ENCODE assay signal across 23 cellular contexts in the genomic region with DNA sequence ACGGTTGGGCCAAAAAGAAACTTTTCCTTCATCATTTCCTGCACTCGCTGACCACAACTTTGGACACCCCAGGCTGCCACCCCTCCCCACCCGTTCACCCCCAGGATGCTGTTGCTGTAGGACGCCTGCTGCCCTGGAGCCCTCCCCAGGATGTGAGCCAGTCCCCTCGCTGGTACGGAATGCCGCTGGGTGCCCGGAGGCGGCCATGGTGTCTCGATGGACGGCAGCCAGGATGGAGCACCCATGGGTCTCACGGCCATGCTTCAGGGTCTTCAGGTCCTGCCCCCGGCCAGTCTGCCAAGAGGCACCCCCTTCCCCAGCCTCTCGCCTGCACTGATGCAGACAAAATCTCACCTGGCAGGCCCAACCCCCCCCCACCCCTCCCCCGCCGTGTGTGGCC. TPM values are rescaled to one million over a fixed set of nuclear protein-coding genes. Genes with fewer than 3 reads are reported as not detected.
DNase-seq lines count a peak whose midpoint lies in the region; ATAC-seq, FAIRE-seq and TF ChIP-seq lines count a peak whose summit lies in the region.
"Had no signal": no experiment of that assay in that cellular context is flagged by ENCODE, and none has a peak within 500 bp of the region (broad histone marks: within the 10 kb centered on the region; RNA-seq: fewer than 3 reads in every experiment).

No MANE protein-coding gene starts in this region.

- H3K27ac ChIP-seq in HepG2 (ENCODE audit: extremely low read length, insufficient read depth, low read length) (no peak overlapping the region), right lobe of liver (no peak overlapping the region), astrocyte (ENCODE audit: low read depth, low read length) (no peak overlapping the region)
- H3K27ac ChIP-seq: HL-60, SK-N-MC had no signal

- no peak overlapping the region for H2AFZ ChIP-seq in HepG2 (ENCODE audit: low read length)
- H2AFZ ChIP-seq in astrocyte (ENCODE audit: low read depth, low read length), result no peak overlapping the region

- H3K79me2 ChIP-seq in HepG2 (ENCODE audit: insufficient read depth, low read length), result no peaks in the 10 kb centered on the region
- no peaks in the 10 kb centered on the region for H3K79me2 ChIP-seq in astrocyte (ENCODE audit: insufficient read depth, low read length)

- H3K4me2 ChIP-seq in HepG2 (ENCODE audit: low read depth, low read length) (no peak overlapping the region), astrocyte (ENCODE audit: low read length) (no peak overlapping the region)

- no peak for TF ChIP-seq POLR2A in HepG2 (IDR thresholded peaks at IDR 0.05; ENCODE audit: insufficient read depth in 1 of 2, low read depth in 2 of 2, low read length in 2 of 2)
- TF ChIP-seq POLR2A in right lobe of liver (IDR thresholded peaks at IDR 0.05), result no peak

- no peaks in the 10 kb centered on the region for H4K20me1 ChIP-seq in HepG2 (ENCODE audit: insufficient read depth, low read length)
- peaks cover 4% of the 10 kb centered on the region for H4K20me1 ChIP-seq in astrocyte (ENCODE audit: insufficient read depth, low read length)

- DNase-seq in HepG2 (ENCODE audit: low spot score) (no peak), right lobe of liver (no peak), astrocyte (ENCODE audit: low read depth) (no peak), HAP-1 (ENCODE audit: low spot score in 2 of 2) (no peak), C1 segment of cervical spinal cord (lab: John Stamatoyannopoulos, UW) (no peak), NK-92 (lab: John Stamatoyannopoulos, UW; ENCODE audit: unreplicated experiment) (no peak)
- DNase-seq: 8988T; BE2C; CD8-positive, alpha-beta T cell; DMS79; Kasumi-1; MM.1S; NCI-H1092; NCI-H1436 treated with DMSO at 0.1 percent for 48 hours; NCI-H2029; NCI-H345; NCI-H524 treated with DMSO at 0.1 percent for 48 hours; SHP77 had no signal

- peaks cover 7% of the 10 kb centered on the region for H3K4me1 ChIP-seq in HepG2 (ENCODE audit: insufficient read depth, low read length)
- peaks cover 0 to 6% (median 0%) of the 10 kb centered on the region in 4 donors for H3K4me1 ChIP-seq in right lobe of liver
- H3K4me1 ChIP-seq in astrocyte (ENCODE audit: insufficient read depth, low read length), result no peaks in the 10 kb centered on the region
- H3K4me1 ChIP-seq in HAP-1, result 0 out of 2 replicates have a peak, but pooled peaks cover 5% of the 10 kb centered on the region
- H3K4me1 ChIP-seq: BE2C had no signal

- no peaks in the 10 kb centered on the region for H3K9me3 ChIP-seq in HepG2 (ENCODE audit: low read length)
- H3K9me3 ChIP-seq in right lobe of liver, result no peaks in the 10 kb centered on the region
- no peaks in the 10 kb centered on the region for H3K9me3 ChIP-seq in astrocyte (ENCODE audit: insufficient read depth, low read depth, low read length)
- no peaks in the 10 kb centered on the region for H3K9me3 ChIP-seq in HAP-1
- H3K9me3 ChIP-seq: BE2C had no signal

- H3K4me3 ChIP-seq in HepG2 (replicated peaks in 1 of 3; ENCODE audit: insufficient read depth in 1 of 3, low read depth in 2 of 3, low read length in 3 of 3) (no peak overlapping the region), right lobe of liver (no peak overlapping the region), astrocyte (ENCODE audit: insufficient read depth, low read depth, low read length) (no peak overlapping the region), HAP-1 (no peak overlapping the region)
- H3K4me3 ChIP-seq: SK-N-MC had no signal

- H3K27me3 ChIP-seq in HepG2 (ENCODE audit: control insufficient read depth in 1 of 2, insufficient read depth in 2 of 2, low read length in 2 of 2) (no peaks in the 10 kb centered on the region), right lobe of liver (no peaks in the 10 kb centered on the region), astrocyte (ENCODE audit: insufficient read depth, low read length) (no peaks in the 10 kb centered on the region), HAP-1 (ENCODE audit: low read depth) (no peaks in the 10 kb centered on the region)
- H3K27me3 ChIP-seq: BE2C had no signal

- no peak overlapping the region for H3K27ac Mint-ChIP-seq in astrocyte (ENCODE audit: unreplicated experiment)
- H3K27ac Mint-ChIP-seq: CD8-positive, alpha-beta T cell had no signal

- WGBS in HepG2 (ENCODE audit: low lambda C conversion rate), result 92% methylated on average over 11 of the region's 16 CpGs
- WGBS in right lobe of liver (ENCODE audit: insufficient coverage, low coverage, low lambda C conversion rate, missing lambda C conversion rate), result 89% methylated on average over 9 of the region's 16 CpGs

- CTCF ChIA-PET in HepG2 (lab: Yijun Ruan, JAX; ENCODE audit: low intra/inter-chr PET ratio, low total read pairs), result no interaction called here

- BruUV-seq in HepG2 (replicated peaks; lab: Mats Ljungman, UMichigan), result TSS peak; percentile 73

- H3K36me3 ChIP-seq in HepG2 (replicated peaks in 1 of 2; ENCODE audit: control insufficient read depth in 1 of 2, insufficient read depth in 2 of 2, low read length in 2 of 2) (peaks cover 14 to 15% of the 10 kb centered on the region in 2 experiments; a peak in 4 of 5 replicates), right lobe of liver (peaks cover 0 to 19% (median 3%) of the 10 kb centered on the region in 4 donors), astrocyte (ENCODE audit: insufficient read depth, low read length) (peaks cover 3% of the 10 kb centered on the region), HAP-1 (replicated peaks) (peaks cover 12% of the 10 kb centered on the region)

- peaks cover 2% of the 10 kb centered on the region for H3K36me3 Mint-ChIP-seq in astrocyte (ENCODE audit: low read depth, unreplicated experiment)
- H3K36me3 Mint-ChIP-seq: IgD-negative memory B cell had no signal

- FAIRE-seq in HepG2 (lab: Jason Lieb, UNC) (no peak), astrocyte (lab: Jason Lieb, UNC) (no peak)
- FAIRE-seq: D721Med, HTR-8/SVneo had no signal

- no peaks in the 10 kb centered on the region for H3K9me3 Mint-ChIP-seq in astrocyte (ENCODE audit: unreplicated experiment)
- H3K9me3 Mint-ChIP-seq: CD8-positive, alpha-beta T cell; IgD-negative memory B cell had no signal

- intact Hi-C loops in HepG2 (cut with micrococcal nuclease; ENCODE audit: unreplicated experiment), result loop anchor here (5.0 kb wide), 1 partner anchor 142 kb away; no protein-coding TSS in a partner anchor
- intact Hi-C loops in right lobe of liver (cut with DNase I), result no loop called here

- no peak for TF ChIP-seq CTCF in HepG2 (CRISPR knock-in tag; IDR thresholded peaks at IDR 0.05)
- TF ChIP-seq CTCF in right lobe of liver (IDR thresholded peaks at IDR 0.05), result no peak
- no peak for TF ChIP-seq CTCF in astrocyte (IDR thresholded peaks at IDR 0.05; ENCODE audit: insufficient read depth, low read depth, low read length)

- POLR2A ChIA-PET in HepG2 (lab: Yijun Ruan, JAX), result no interaction called here

- peak overlapping the region; percentile 34 for H3K4me3 Mint-ChIP-seq in astrocyte (ENCODE audit: unreplicated experiment)
- H3K4me3 Mint-ChIP-seq: CD8-positive, alpha-beta T cell had no signal

- H3K9ac ChIP-seq in HepG2 (ENCODE audit: insufficient read depth, low read depth, low read length), result no peak overlapping the region
- no peak overlapping the region for H3K9ac ChIP-seq in astrocyte (ENCODE audit: low read length)

- H3K27me3 Mint-ChIP-seq in astrocyte (ENCODE audit: low read depth, unreplicated experiment), result peaks cover 2% of the 10 kb centered on the region

- ATAC-seq in HepG2, result no peak
- ATAC-seq in right lobe of liver, result no peak
- ATAC-seq: CD8-positive, alpha-beta T cell had no signal

- TF ChIP-seq EP300 in HepG2 (IDR thresholded peaks at IDR 0.05; ENCODE audit: low read depth in 2 of 2, low read length in 2 of 2) (no peak), HepG2 (CRISPR knock-in tag; IDR thresholded peaks at IDR 0.05; ENCODE audit: borderline replicate concordance) (no peak)

- no peaks in the 10 kb centered on the region for H3K4me1 Mint-ChIP-seq in astrocyte (ENCODE audit: low read depth, unreplicated experiment)

- in situ Hi-C loops in HepG2 (cut with HindIII; ENCODE audit: extremely low pct_ligation_motif_present, low pct_unique_long_range_greater_than_20kb), result no loop called here
- in situ Hi-C loops in HAP-1 (cut with MboI; ENCODE audit: low sequenced_read_pairs), result no loop called here

- TF ChIP-seq RAD21 in HepG2 (CRISPR knock-in tag; IDR thresholded peaks at IDR 0.05), result no peak

RNA-seq across cellular contexts. Expression of a gene that starts 15.4 kb away (rescaled TPM):
- total RNA-seq in HepG2 (2016; rRNA removed; fragmentation: Illumina TruSeq; extraction: Trizol), result 29.7 and 53.8 TPM in 2 replicates
- total RNA-seq in HepG2 (2016; cell fraction: cytosol; rRNA removed; fragmentation: Illumina TruSeq; extraction: Trizol; ENCODE audit: low read depth), result 40.6 and 41.0 TPM in 2 replicates
- 26.8 and 56.3 TPM in 2 replicates for total RNA-seq in HepG2 (2016; cell fraction: insoluble cytoplasmic fraction; rRNA removed; fragmentation: Illumina TruSeq; extraction: Trizol)
- 85.2 and 87.4 TPM in 2 replicates for total RNA-seq in HepG2 (2016; cell fraction: membrane; rRNA removed; fragmentation: Illumina TruSeq; extraction: Trizol)
- 39.2 and 46.8 TPM in 2 replicates for total RNA-seq in HepG2 (2016; cell fraction: nucleus; rRNA removed; fragmentation: Illumina TruSeq; extraction: Trizol)
- polyA plus RNA-seq in HepG2 (2011; rRNA removed), result 72.5 and 88.4 TPM in 2 replicates
- polyA plus RNA-seq in HepG2 (2011; cell fraction: cytosol; rRNA removed), result 33.8 and 56.1 TPM in 2 replicates
- 380 and 522 TPM in 2 replicates for polyA plus RNA-seq in HepG2 (2011; cell fraction: nucleus; rRNA removed)
- 38.6 and 40.4 TPM in 2 replicates for polyA plus RNA-seq in HepG2 (2012)
- 39.6 and 47.2 TPM in 2 replicates for polyA plus RNA-seq in HepG2 (2016; cell fraction: cytosol; fragmentation: Illumina TruSeq; extraction: Trizol; ENCODE audit: low read depth)
- 36.1 and 45.7 TPM in 2 replicates for polyA plus RNA-seq in HepG2 (2016; cell fraction: insoluble cytoplasmic fraction; fragmentation: Illumina TruSeq; extraction: Trizol; ENCODE audit: low read depth)
- 79.1 and 81.2 TPM in 2 replicates for polyA plus RNA-seq in HepG2 (2016; cell fraction: membrane; fragmentation: Illumina TruSeq; extraction: Trizol; ENCODE audit: low read depth)
- polyA plus RNA-seq in HepG2 (2016; cell fraction: nucleus; fragmentation: Illumina TruSeq; extraction: Trizol; ENCODE audit: insufficient read depth, low read depth), result 157 TPM in 2 replicates
- polyA minus RNA-seq in HepG2 (2011; rRNA and poly(A)+ RNA removed; ENCODE audit: low replicate concordance), result 51.2 and 83.6 TPM in 2 replicates
- polyA minus RNA-seq in HepG2 (2011; cell fraction: cytosol; rRNA and poly(A)+ RNA removed), result 23.6 and 25.2 TPM in 2 replicates
- 18.2 and 21.2 TPM in 2 replicates for polyA minus RNA-seq in HepG2 (2011; cell fraction: nucleus; rRNA and poly(A)+ RNA removed)
- total RNA-seq in right lobe of liver, result 10 to 100 TPM; 14.4 to 35.2 (median 22.6) TPM
- total RNA-seq in astrocyte, result 60.8 and 64.1 TPM in 2 replicates

RNA-seq across cellular contexts. Expression of a gene that starts 20.3 kb away (rescaled TPM):
- total RNA-seq in HepG2 (2016; rRNA removed; fragmentation: Illumina TruSeq; extraction: Trizol) (2.0 and 3.5 TPM in 2 replicates), right lobe of liver (1 to 10 TPM; 1.8 to 5.3 (median 2.7) TPM), astrocyte (3.7 and 5.7 TPM in 2 replicates)
- total RNA-seq in HepG2 (2016; cell fraction: cytosol; rRNA removed; fragmentation: Illumina TruSeq; extraction: Trizol; ENCODE audit: low read depth), result 0.79 and 0.81 TPM in 2 replicates
- total RNA-seq in HepG2 (2016; cell fraction: insoluble cytoplasmic fraction; rRNA removed; fragmentation: Illumina TruSeq; extraction: Trizol), result 1.7 and 3.1 TPM in 2 replicates
- total RNA-seq in HepG2 (2016; cell fraction: membrane; rRNA removed; fragmentation: Illumina TruSeq; extraction: Trizol), result 1.7 and 2.1 TPM in 2 replicates
- total RNA-seq in HepG2 (2016; cell fraction: nucleus; rRNA removed; fragmentation: Illumina TruSeq; extraction: Trizol), result 1.5 and 1.9 TPM in 2 replicates
- 0.95 and 1.4 TPM in 2 replicates for polyA plus RNA-seq in HepG2 (2011; rRNA removed)
- 0.94 and 1.7 TPM in 2 replicates for polyA plus RNA-seq in HepG2 (2011; cell fraction: cytosol; rRNA removed)
- polyA plus RNA-seq in HepG2 (2011; cell fraction: nucleus; rRNA removed), result 6.4 and 7.8 TPM in 2 replicates
- polyA plus RNA-seq in HepG2 (2012), result 1.3 and 1.7 TPM in 2 replicates
- polyA plus RNA-seq in HepG2 (2016; cell fraction: cytosol; fragmentation: Illumina TruSeq; extraction: Trizol; ENCODE audit: low read depth), result 0.68 TPM in 2 replicates
- 2.8 and 3.5 TPM in 2 replicates for polyA plus RNA-seq in HepG2 (2016; cell fraction: insoluble cytoplasmic fraction; fragmentation: Illumina TruSeq; extraction: Trizol; ENCODE audit: low read depth)
- 1.1 and 1.4 TPM in 2 replicates for polyA plus RNA-seq in HepG2 (2016; cell fraction: membrane; fragmentation: Illumina TruSeq; extraction: Trizol; ENCODE audit: low read depth)
- polyA plus RNA-seq in HepG2 (2016; cell fraction: nucleus; fragmentation: Illumina TruSeq; extraction: Trizol; ENCODE audit: insufficient read depth, low read depth), result 5.0 and 6.1 TPM in 2 replicates
- 2.1 and 3.8 TPM in 2 replicates for polyA minus RNA-seq in HepG2 (2011; rRNA and poly(A)+ RNA removed; ENCODE audit: low replicate concordance)
- polyA minus RNA-seq in HepG2 (2011; cell fraction: cytosol; rRNA and poly(A)+ RNA removed), result 1.3 and 1.6 TPM in 2 replicates
- 2.3 and 2.6 TPM in 2 replicates for polyA minus RNA-seq in HepG2 (2011; cell fraction: nucleus; rRNA and poly(A)+ RNA removed)

RNA-seq across cellular contexts. Expression of a gene that starts 20.3 kb away (rescaled TPM):
- 10.8 and 13.7 TPM in 2 replicates for total RNA-seq in HepG2 (2016; rRNA removed; fragmentation: Illumina TruSeq; extraction: Trizol)
- 4.4 and 5.1 TPM in 2 replicates for total RNA-seq in HepG2 (2016; cell fraction: cytosol; rRNA removed; fragmentation: Illumina TruSeq; extraction: Trizol; ENCODE audit: low read depth)
- 9.1 and 12.6 TPM in 2 replicates for total RNA-seq in HepG2 (2016; cell fraction: insoluble cytoplasmic fraction; rRNA removed; fragmentation: Illumina TruSeq; extraction: Trizol)
- 10.1 and 10.7 TPM in 2 replicates for total RNA-seq in HepG2 (2016; cell fraction: membrane; rRNA removed; fragmentation: Illumina TruSeq; extraction: Trizol)
- total RNA-seq in HepG2 (2016; cell fraction: nucleus; rRNA removed; fragmentation: Illumina TruSeq; extraction: Trizol), result 24.2 and 31.8 TPM in 2 replicates
- 10.7 and 12.8 TPM in 2 replicates for polyA plus RNA-seq in HepG2 (2011; rRNA removed)
- polyA plus RNA-seq in HepG2 (2011; cell fraction: cytosol; rRNA removed), result 7.6 and 8.7 TPM in 2 replicates
- polyA plus RNA-seq in HepG2 (2011; cell fraction: nucleus; rRNA removed), result 43.5 and 55.3 TPM in 2 replicates
- polyA plus RNA-seq in HepG2 (2012), result 21.8 and 32.2 TPM in 2 replicates
- 5.1 and 6.4 TPM in 2 replicates for polyA plus RNA-seq in HepG2 (2016; cell fraction: cytosol; fragmentation: Illumina TruSeq; extraction: Trizol; ENCODE audit: low read depth)
- polyA plus RNA-seq in HepG2 (2016; cell fraction: insoluble cytoplasmic fraction; fragmentation: Illumina TruSeq; extraction: Trizol; ENCODE audit: low read depth), result 10.3 and 13.4 TPM in 2 replicates
- 11.5 and 11.6 TPM in 2 replicates for polyA plus RNA-seq in HepG2 (2016; cell fraction: membrane; fragmentation: Illumina TruSeq; extraction: Trizol; ENCODE audit: low read depth)
- polyA plus RNA-seq in HepG2 (2016; cell fraction: nucleus; fragmentation: Illumina TruSeq; extraction: Trizol; ENCODE audit: insufficient read depth, low read depth), result 69.4 and 71.5 TPM in 2 replicates
- polyA minus RNA-seq in HepG2 (2011; rRNA and poly(A)+ RNA removed; ENCODE audit: low replicate concordance), result 14.8 and 32.0 TPM in 2 replicates
- polyA minus RNA-seq in HepG2 (2011; cell fraction: cytosol; rRNA and poly(A)+ RNA removed), result 35.3 TPM in 2 replicates
- polyA minus RNA-seq in HepG2 (2011; cell fraction: nucleus; rRNA and poly(A)+ RNA removed), result 13.2 and 15.5 TPM in 2 replicates
- 10 to 100 TPM; 22.1 to 60.6 (median 24.4) TPM for total RNA-seq in right lobe of liver
- 72.2 and 73.4 TPM in 2 replicates for total RNA-seq in astrocyte

RNA-seq across cellular contexts. Expression of a gene that starts 40.2 kb away (rescaled TPM):
- total RNA-seq in HepG2 (2016; rRNA removed; fragmentation: Illumina TruSeq; extraction: Trizol) (27.9 and 40.8 TPM in 2 replicates), right lobe of liver (10 to 100 TPM; 20.4 to 49.5 (median 23.5) TPM), astrocyte (56.7 and 61.4 TPM in 2 replicates)
- total RNA-seq in HepG2 (2016; cell fraction: cytosol; rRNA removed; fragmentation: Illumina TruSeq; extraction: Trizol; ENCODE audit: low read depth), result 52.2 and 64.4 TPM in 2 replicates
- total RNA-seq in HepG2 (2016; cell fraction: insoluble cytoplasmic fraction; rRNA removed; fragmentation: Illumina TruSeq; extraction: Trizol), result 24.0 and 37.3 TPM in 2 replicates
- 65.2 and 82.2 TPM in 2 replicates for total RNA-seq in HepG2 (2016; cell fraction: membrane; rRNA removed; fragmentation: Illumina TruSeq; extraction: Trizol)
- 17.1 and 19.3 TPM in 2 replicates for total RNA-seq in HepG2 (2016; cell fraction: nucleus; rRNA removed; fragmentation: Illumina TruSeq; extraction: Trizol)
- 27.7 and 44.6 TPM in 2 replicates for polyA plus RNA-seq in HepG2 (2011; rRNA removed)
- 25.9 and 53.1 TPM in 2 replicates for polyA plus RNA-seq in HepG2 (2011; cell fraction: cytosol; rRNA removed)
- polyA plus RNA-seq in HepG2 (2011; cell fraction: nucleus; rRNA removed), result 72.5 and 83.8 TPM in 2 replicates
- 11.9 and 16.2 TPM in 2 replicates for polyA plus RNA-seq in HepG2 (2012)
- 51.0 and 62.5 TPM in 2 replicates for polyA plus RNA-seq in HepG2 (2016; cell fraction: cytosol; fragmentation: Illumina TruSeq; extraction: Trizol; ENCODE audit: low read depth)
- polyA plus RNA-seq in HepG2 (2016; cell fraction: insoluble cytoplasmic fraction; fragmentation: Illumina TruSeq; extraction: Trizol; ENCODE audit: low read depth), result 25.3 and 27.0 TPM in 2 replicates
- 54.6 and 60.4 TPM in 2 replicates for polyA plus RNA-seq in HepG2 (2016; cell fraction: membrane; fragmentation: Illumina TruSeq; extraction: Trizol; ENCODE audit: low read depth)
- polyA plus RNA-seq in HepG2 (2016; cell fraction: nucleus; fragmentation: Illumina TruSeq; extraction: Trizol; ENCODE audit: insufficient read depth, low read depth), result 38.7 and 42.0 TPM in 2 replicates
- polyA minus RNA-seq in HepG2 (2011; rRNA and poly(A)+ RNA removed; ENCODE audit: low replicate concordance), result 15.0 and 50.9 TPM in 2 replicates
- 17.2 and 18.0 TPM in 2 replicates for polyA minus RNA-seq in HepG2 (2011; cell fraction: cytosol; rRNA and poly(A)+ RNA removed)
- polyA minus RNA-seq in HepG2 (2011; cell fraction: nucleus; rRNA and poly(A)+ RNA removed), result 5.7 and 5.8 TPM in 2 replicates
